20 cellular contexts compared by ENCODE assay signal in genomic region chr11:115352805-115353483, GRCh38.
DNase-seq lines count a peak whose midpoint lies in the region; ATAC-seq and TF ChIP-seq lines count a peak whose summit lies in the region.
"Had no signal": no experiment of that assay in that cellular context is flagged by ENCODE, and none has a peak within 500 bp of the region (broad histone marks: within the 10 kb centered on the region; RNA-seq: fewer than 3 reads in every experiment).

No MANE protein-coding gene starts in this region.

- WGBS in IMR-90 (ENCODE audit: extremely low coverage in 2 of 2, insufficient read length in 1 of 2), 2 experiments: no CpG with 5 or more reads among the region's 6 CpGs
- 44% methylated on average over 6 of the region's 6 CpGs for WGBS in SK-N-SH (ENCODE audit: low lambda C conversion rate)

- POLR2A ChIA-PET in IMR-90 (lab: Charles Lee; ENCODE audit: unreplicated experiment) (no interaction called here), SK-N-SH (lab: Yijun Ruan, JAX) (no interaction called here)
- POLR2A ChIA-PET in activated CD4-positive, alpha-beta memory T cell treated with anti-CD3 and anti-CD28 coated beads for 36 hours (lab: Charles Lee): no interaction called here

- no peak overlapping the region for H3K4me3 ChIP-seq in IMR-90 (ENCODE audit: insufficient read depth, low read depth, low read length)
- no peak overlapping the region for H3K4me3 ChIP-seq in SK-N-SH (ENCODE audit: low read depth in 2 of 2, low read length in 1 of 2)
- H3K4me3 ChIP-seq in upper lobe of right lung: no peak overlapping the region
- H3K4me3 ChIP-seq: BLaER1 had no signal

- intact Hi-C loops in IMR-90 (cut with micrococcal nuclease) (no loop called here), upper lobe of right lung (cut with DNase I) (no loop called here)
- intact Hi-C loops in activated CD4-positive, alpha-beta memory T cell treated with anti-CD3 and anti-CD28 coated beads for 36 hours (cut with micrococcal nuclease): no loop called here

- no peak overlapping the region for H2AK5ac ChIP-seq in IMR-90 (ENCODE audit: low read depth, low read length)

- H3K4me1 ChIP-seq in IMR-90 (ENCODE audit: control insufficient read depth, insufficient read depth, low read length) (peaks cover 3% of the 10 kb centered on the region; the same call in 1 of the 2 replicates), SK-N-SH (ENCODE audit: control insufficient read depth in 1 of 2, insufficient read depth in 2 of 2, low read depth in 1 of 2, low read length in 1 of 2) (peaks cover 0 to 36% of the 10 kb centered on the region in 2 experiments; a peak in 2 of 4 replicates), upper lobe of right lung (no peaks in the 10 kb centered on the region)
- H3K4me1 ChIP-seq: BLaER1 had no signal

- peak; percentile 80 for ATAC-seq in IMR-90 (ENCODE audit: low read depth)
- ATAC-seq in upper lobe of right lung: peak; percentile 41

- H2BK15ac ChIP-seq in IMR-90 (ENCODE audit: low read depth, low read length): no peak overlapping the region

- H3K9ac ChIP-seq in IMR-90 (ENCODE audit: low read depth, low read length) (no peak overlapping the region), SK-N-SH (no peak overlapping the region)
- H3K9ac ChIP-seq: BLaER1 had no signal

- H3K4me1 Mint-ChIP-seq in glutamatergic neuron (ENCODE audit: low read depth, unreplicated experiment): peaks cover 43% of the 10 kb centered on the region
- no peaks in the 10 kb centered on the region for H3K4me1 Mint-ChIP-seq in activated CD4-positive, alpha-beta memory T cell treated with anti-CD3 and anti-CD28 coated beads for 36 hours (ENCODE audit: low read depth)
- H3K4me1 Mint-ChIP-seq: CD14-positive monocyte; CD4-positive, alpha-beta memory T cell; CD4-positive, CD25-positive, alpha-beta regulatory T cell; CD8-positive, alpha-beta memory T cell had no signal

- peaks cover 19% of the 10 kb centered on the region for H3K27me3 Mint-ChIP-seq in glutamatergic neuron (ENCODE audit: unreplicated experiment)
- H3K27me3 Mint-ChIP-seq in activated CD4-positive, alpha-beta memory T cell treated with anti-CD3 and anti-CD28 coated beads for 36 hours: peaks cover 1% of the 10 kb centered on the region
- H3K27me3 Mint-ChIP-seq: CD4-positive, alpha-beta memory T cell had no signal

- H4K5ac ChIP-seq in IMR-90 (ENCODE audit: low read depth, low read length): no peak overlapping the region

- in situ Hi-C loops in IMR-90 (cut with MboI; ENCODE audit: low sequenced_read_pairs): loop anchor here (10.0 kb wide), 1 partner anchor 62 kb away; no protein-coding TSS in a partner anchor

- H3K9me1 ChIP-seq in IMR-90 (ENCODE audit: insufficient read depth, low read length): 0 out of 2 replicates have a peak, but pooled peaks cover 4% of the 10 kb centered on the region

- H3K79me1 ChIP-seq in IMR-90 (ENCODE audit: low read depth in 1 of 2, low read length in 2 of 2): no peaks in the 10 kb centered on the region

- H3K27me3 ChIP-seq in IMR-90 (ENCODE audit: control insufficient read depth, insufficient read depth, low read length): no peaks in the 10 kb centered on the region
- no peaks in the 10 kb centered on the region for H3K27me3 ChIP-seq in SK-N-SH (ENCODE audit: insufficient read depth)
- no peaks in the 10 kb centered on the region for H3K27me3 ChIP-seq in upper lobe of right lung
- H3K27me3 ChIP-seq: BE2C, BLaER1 had no signal

- dilution Hi-C loops in IMR-90 (cut with HindIII; ENCODE audit: low sequenced_read_pairs, unreplicated experiment): no loop called here

- H2AK9ac ChIP-seq in IMR-90 (replicated peaks; ENCODE audit: low read depth, low read length, poor library complexity): no peak overlapping the region

- peaks cover 30% of the 10 kb centered on the region for H3K9me3 Mint-ChIP-seq in glutamatergic neuron (ENCODE audit: unreplicated experiment)
- no peaks in the 10 kb centered on the region for H3K9me3 Mint-ChIP-seq in activated CD4-positive, alpha-beta memory T cell treated with anti-CD3 and anti-CD28 coated beads for 36 hours

- no peak overlapping the region for H3K14ac ChIP-seq in IMR-90 (replicated peaks; ENCODE audit: low read depth, low read length)

- H2BK5ac ChIP-seq in IMR-90 (ENCODE audit: low read depth, low read length, poor library complexity, severe bottlenecking): no peak overlapping the region

- H4K20me1 ChIP-seq in IMR-90 (ENCODE audit: insufficient read depth, low read length): peaks cover 3% of the 10 kb centered on the region; the same call in 1 of the 2 replicates
- no peaks in the 10 kb centered on the region for H4K20me1 ChIP-seq in SK-N-SH (ENCODE audit: insufficient read depth)
- H4K20me1 ChIP-seq: BLaER1 had no signal

- TF ChIP-seq POLR2A in IMR-90 (IDR thresholded peaks at IDR 0.05; ENCODE audit: low read depth, low read length): no peak

- H3K27ac ChIP-seq in IMR-90 (ENCODE audit: insufficient read depth, low read length) (no peak overlapping the region), SK-N-SH (ENCODE audit: low read depth in 2 of 2, low read length in 1 of 2) (peak overlapping the region in 1 of 2 experiments; percentile 95; a peak in 2 of 4 replicates), upper lobe of right lung (no peak overlapping the region)
- H3K27ac ChIP-seq: BLaER1 had no signal

- H3K36me3 ChIP-seq in IMR-90 (ENCODE audit: control insufficient read depth, insufficient read depth, low read length) (no peaks in the 10 kb centered on the region), SK-N-SH (replicated peaks in 1 of 2; ENCODE audit: control insufficient read depth in 1 of 2, insufficient read depth in 2 of 2, low read length in 1 of 2) (no peaks in the 10 kb centered on the region), upper lobe of right lung (no peaks in the 10 kb centered on the region)
- H3K36me3 ChIP-seq: BE2C, BLaER1 had no signal

- no peak overlapping the region for H3K56ac ChIP-seq in IMR-90 (ENCODE audit: extremely low read depth, insufficient read depth, low read length)

- TF ChIP-seq RAD21 in IMR-90 (IDR thresholded peaks at IDR 0.05; ENCODE audit: low read length): no peak
- peak; percentile 2; the same call in 1 of the 2 replicates for TF ChIP-seq RAD21 in SK-N-SH (IDR thresholded peaks at IDR 0.05; ENCODE audit: low read length)

- peak overlapping the region; percentile 6 for H3K27ac Mint-ChIP-seq in glutamatergic neuron (ENCODE audit: unreplicated experiment)
- no peak overlapping the region for H3K27ac Mint-ChIP-seq in activated CD4-positive, alpha-beta memory T cell treated with anti-CD3 and anti-CD28 coated beads for 36 hours
- H3K27ac Mint-ChIP-seq: CD14-positive monocyte; CD4-positive, alpha-beta memory T cell; CD4-positive, CD25-positive, alpha-beta regulatory T cell; CD8-positive, alpha-beta memory T cell had no signal

- no peaks in the 10 kb centered on the region for H3K9me3 ChIP-seq in IMR-90 (ENCODE audit: control insufficient read depth, insufficient read depth, low read length)
- no peaks in the 10 kb centered on the region for H3K9me3 ChIP-seq in SK-N-SH
- H3K9me3 ChIP-seq in upper lobe of right lung: no peaks in the 10 kb centered on the region
- H3K9me3 ChIP-seq: BE2C, BLaER1 had no signal

- no peak overlapping the region; the same call in 1 of the 2 replicates for H3K18ac ChIP-seq in IMR-90 (ENCODE audit: low read depth, low read length)

- no peak overlapping the region for H3K4me2 ChIP-seq in IMR-90 (ENCODE audit: low read depth, low read length)
- H3K4me2 ChIP-seq in SK-N-SH: no peak overlapping the region
- H3K4me2 ChIP-seq: BLaER1 had no signal

- H3F3A ChIP-seq in SK-N-SH (replicated peaks; ENCODE audit: insufficient read depth): no peaks in the 10 kb centered on the region

- DNase-seq in IMR-90 (peak; percentile 41), SK-N-SH (peak; percentile 24), glutamatergic neuron (no peak), upper lobe of right lung (no peak), GM19240 (ENCODE audit: insufficient read length, low spot score) (no peak), SHP77 treated with DMSO at 0.1 percent for 48 hours (lab: John Stamatoyannopoulos, UW) (no peak)
- DNase-seq in activated CD4-positive, alpha-beta memory T cell treated with anti-CD3 and anti-CD28 coated beads for 36 hours: no peak
- no peak for DNase-seq in effector CD4-positive, alpha-beta T cell
- DNase-seq: 8988T; ACHN; BE2C; C1 segment of cervical spinal cord; CD4-positive, alpha-beta memory T cell; CD4-positive, CD25-positive, alpha-beta regulatory T cell; CD8-positive, alpha-beta memory T cell; COR-L47; DMS79 treated with DMSO at 0.1 percent for 48 hours; GF-D8 had no signal

- no TSS peak for BruUV-seq in IMR-90 (replicated peaks; lab: Mats Ljungman, UMichigan)

- H3K23ac ChIP-seq in IMR-90 (ENCODE audit: low read depth, low read length): no peak overlapping the region

- TF ChIP-seq CTCF in IMR-90 (conservative IDR thresholded peaks at IDR 0.05; ENCODE audit: low read depth, low read length) (no peak), SK-N-SH (IDR thresholded peaks at IDR 0.05) (no peak), glutamatergic neuron (IDR thresholded peaks at IDR 0.05; ENCODE audit: partially characterized antibody, unreplicated experiment) (no peak), upper lobe of right lung (IDR thresholded peaks at IDR 0.05) (no peak)

- CTCF ChIA-PET in IMR-90 (lab: Yijun Ruan, JAX): no interaction called here
- CTCF ChIA-PET in SK-N-SH (lab: Yijun Ruan, JAX): interaction anchor here (0.6 to 1.3 kb wide), 8 partner anchors 15 to 578 kb away, joined by 3 to 4 read pairs (median 3); no protein-coding TSS in a partner anchor
- CTCF ChIA-PET in activated CD4-positive, alpha-beta memory T cell treated with anti-CD3 and anti-CD28 coated beads for 36 hours (lab: Charles Lee): no interaction called here

- H4K91ac ChIP-seq in IMR-90 (ENCODE audit: insufficient read depth, low read depth, low read length): no peak overlapping the region

- H2BK120ac ChIP-seq in IMR-90 (ENCODE audit: low read depth, low read length): no peak overlapping the region

- H2BK20ac ChIP-seq in IMR-90 (ENCODE audit: low read depth, low read length): no peak overlapping the region

- H4K8ac ChIP-seq in IMR-90 (ENCODE audit: low read depth in 2 of 2, low read length in 2 of 2): no peak overlapping the region

- H3K36me3 Mint-ChIP-seq in glutamatergic neuron (ENCODE audit: unreplicated experiment): peaks cover 7% of the 10 kb centered on the region
- H3K36me3 Mint-ChIP-seq in activated CD4-positive, alpha-beta memory T cell treated with anti-CD3 and anti-CD28 coated beads for 36 hours: no peaks in the 10 kb centered on the region
- H3K36me3 Mint-ChIP-seq: CD14-positive monocyte; CD4-positive, alpha-beta memory T cell; CD4-positive, CD25-positive, alpha-beta regulatory T cell; CD8-positive, alpha-beta memory T cell had no signal

- no peak overlapping the region for H3K4me3 Mint-ChIP-seq in glutamatergic neuron (ENCODE audit: unreplicated experiment)
- no peak overlapping the region for H3K4me3 Mint-ChIP-seq in activated CD4-positive, alpha-beta memory T cell treated with anti-CD3 and anti-CD28 coated beads for 36 hours
- H3K4me3 Mint-ChIP-seq: CD14-positive monocyte; CD4-positive, alpha-beta memory T cell; CD4-positive, CD25-positive, alpha-beta regulatory T cell; CD8-positive, alpha-beta memory T cell had no signal

- TF ChIP-seq EP300 in SK-N-SH (IDR thresholded peaks at IDR 0.05; ENCODE audit: borderline replicate concordance in 1 of 2, low read depth in 1 of 2, low read length in 1 of 2): peak in 1 of 2 experiments; percentile 83; a peak in 2 of 4 replicates

- no peaks in the 10 kb centered on the region for H3K9me2 ChIP-seq in SK-N-SH

- no peak overlapping the region for H3K4ac ChIP-seq in IMR-90 (ENCODE audit: low read depth, low read length)

- no peaks in the 10 kb centered on the region for H3K79me2 ChIP-seq in SK-N-SH (ENCODE audit: insufficient read depth)

- H2AFZ ChIP-seq in IMR-90 (replicated peaks; ENCODE audit: low read length, poor library complexity): no peak overlapping the region
- no peak overlapping the region for H2AFZ ChIP-seq in SK-N-SH (ENCODE audit: low read depth)

Comparison
In these comparisons a context has a peak if more than half of its experiments do, and no peak if none do; other contexts are left out.
1. DNase-seq: peak in IMR-90 (single experiment) and SK-N-SH (single experiment); none in glutamatergic neuron (single experiment), upper lobe of right lung (single experiment), GM19240 (single experiment), SHP77 treated with DMSO at 0.1 percent for 48 hours (single experiment), activated CD4-positive, alpha-beta memory T cell treated with anti-CD3 and anti-CD28 coated beads for 36 hours (single experiment) and effector CD4-positive, alpha-beta T cell (single experiment).